In genomic region chr12:116427200-116427932, GRCh38 we compare ENCODE assay signal across 2 cellular contexts.
TF ChIP-seq lines count a peak whose summit lies in the region.

No MANE protein-coding gene starts in this region.

TF ChIP-seq in HCT116, 20 proteins besides CTCF, POLR2A, EP300 and RAD21 (continued from another document):
- TF ChIP-seq, protein P1, sequence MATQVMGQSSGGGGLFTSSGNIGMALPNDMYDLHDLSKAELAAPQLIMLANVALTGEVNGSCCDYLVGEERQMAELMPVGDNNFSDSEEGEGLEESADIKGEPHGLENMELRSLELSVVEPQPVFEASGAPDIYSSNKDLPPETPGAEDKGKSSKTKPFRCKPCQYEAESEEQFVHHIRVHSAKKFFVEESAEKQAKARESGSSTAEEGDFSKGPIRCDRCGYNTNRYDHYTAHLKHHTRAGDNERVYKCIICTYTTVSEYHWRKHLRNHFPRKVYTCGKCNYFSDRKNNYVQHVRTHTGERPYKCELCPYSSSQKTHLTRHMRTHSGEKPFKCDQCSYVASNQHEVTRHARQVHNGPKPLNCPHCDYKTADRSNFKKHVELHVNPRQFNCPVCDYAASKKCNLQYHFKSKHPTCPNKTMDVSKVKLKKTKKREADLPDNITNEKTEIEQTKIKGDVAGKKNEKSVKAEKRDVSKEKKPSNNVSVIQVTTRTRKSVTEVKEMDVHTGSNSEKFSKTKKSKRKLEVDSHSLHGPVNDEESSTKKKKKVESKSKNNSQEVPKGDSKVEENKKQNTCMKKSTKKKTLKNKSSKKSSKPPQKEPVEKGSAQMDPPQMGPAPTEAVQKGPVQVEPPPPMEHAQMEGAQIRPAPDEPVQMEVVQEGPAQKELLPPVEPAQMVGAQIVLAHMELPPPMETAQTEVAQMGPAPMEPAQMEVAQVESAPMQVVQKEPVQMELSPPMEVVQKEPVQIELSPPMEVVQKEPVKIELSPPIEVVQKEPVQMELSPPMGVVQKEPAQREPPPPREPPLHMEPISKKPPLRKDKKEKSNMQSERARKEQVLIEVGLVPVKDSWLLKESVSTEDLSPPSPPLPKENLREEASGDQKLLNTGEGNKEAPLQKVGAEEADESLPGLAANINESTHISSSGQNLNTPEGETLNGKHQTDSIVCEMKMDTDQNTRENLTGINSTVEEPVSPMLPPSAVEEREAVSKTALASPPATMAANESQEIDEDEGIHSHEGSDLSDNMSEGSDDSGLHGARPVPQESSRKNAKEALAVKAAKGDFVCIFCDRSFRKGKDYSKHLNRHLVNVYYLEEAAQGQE (IDR thresholded peaks at IDR 0.05; ENCODE audit: low read depth), result no peak
- no peak for TF ChIP-seq SRF (IDR thresholded peaks at IDR 0.05; ENCODE audit: low read depth)
- no peak for TF ChIP-seq POLR2AphosphoS5 (IDR thresholded peaks at IDR 0.05; ENCODE audit: low read depth, low read length)
- no peak for TF ChIP-seq EZH2 (IDR thresholded peaks at IDR 0.05)
- no peak for TF ChIP-seq CBX3 (IDR thresholded peaks at IDR 0.05; ENCODE audit: low read depth)
- no peak for TF ChIP-seq FOSL1 (IDR thresholded peaks at IDR 0.05; ENCODE audit: low read depth)
- TF ChIP-seq SP1 (IDR thresholded peaks at IDR 0.05; ENCODE audit: low read depth), result no peak
- no peak for TF ChIP-seq ZBTB33 (IDR thresholded peaks at IDR 0.05; ENCODE audit: extremely low read depth, insufficient replicate concordance, low read length)
- no peak for TF ChIP-seq SIN3A (IDR thresholded peaks at IDR 0.05; ENCODE audit: low read depth)
- TF ChIP-seq CEBPB (IDR thresholded peaks at IDR 0.05; ENCODE audit: low read depth), result no peak
- TF ChIP-seq, protein P2, sequence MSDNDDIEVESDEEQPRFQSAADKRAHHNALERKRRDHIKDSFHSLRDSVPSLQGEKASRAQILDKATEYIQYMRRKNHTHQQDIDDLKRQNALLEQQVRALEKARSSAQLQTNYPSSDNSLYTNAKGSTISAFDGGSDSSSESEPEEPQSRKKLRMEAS (IDR thresholded peaks at IDR 0.05), result no peak

TF ChIP-seq in WTC11, 78 proteins besides CTCF, POLR2A, EP300 and RAD21 (continued from another document):
- no peak for TF ChIP-seq ARID4B (CRISPR knock-in tag; IDR thresholded peaks at IDR 0.05; ENCODE audit: borderline replicate concordance)
- TF ChIP-seq IRF2 (CRISPR knock-in tag; IDR thresholded peaks at IDR 0.05; ENCODE audit: borderline replicate concordance, low read depth), result no peak
- TF ChIP-seq RORB (CRISPR knock-in tag; IDR thresholded peaks at IDR 0.05), result no peak
- no peak for TF ChIP-seq E2F1 (CRISPR knock-in tag; IDR thresholded peaks at IDR 0.05)
- TF ChIP-seq CREB1 (CRISPR knock-in tag; IDR thresholded peaks at IDR 0.05), result no peak
- no peak for TF ChIP-seq ERG (CRISPR knock-in tag; IDR thresholded peaks at IDR 0.05)
- TF ChIP-seq ETV6 (CRISPR knock-in tag; IDR thresholded peaks at IDR 0.05), result peak; percentile 43; the same call in 1 of the 2 replicates
- no peak for TF ChIP-seq SMAD4 (CRISPR knock-in tag; IDR thresholded peaks at IDR 0.05)
- TF ChIP-seq NFYB (CRISPR knock-in tag; conservative IDR thresholded peaks at IDR 0.05; ENCODE audit: low read depth), result no peak
- TF ChIP-seq, protein P2 (CRISPR knock-in tag; IDR thresholded peaks at IDR 0.05), result peak; percentile 49; the same call in 1 of the 2 replicates
- no peak for TF ChIP-seq TCF7 (CRISPR knock-in tag; IDR thresholded peaks at IDR 0.05; ENCODE audit: low read depth)
- no peak for TF ChIP-seq CDX4 (CRISPR knock-in tag; IDR thresholded peaks at IDR 0.05; ENCODE audit: borderline replicate concordance)
- no peak for TF ChIP-seq NFE2L1 (CRISPR knock-in tag; IDR thresholded peaks at IDR 0.05)
- TF ChIP-seq RELA (CRISPR knock-in tag; IDR thresholded peaks at IDR 0.05; ENCODE audit: borderline replicate concordance), result no peak
- no peak for TF ChIP-seq SP1 (CRISPR knock-in tag; conservative IDR thresholded peaks at IDR 0.05)
- no peak for TF ChIP-seq ZNF281 (CRISPR knock-in tag; IDR thresholded peaks at IDR 0.05)
- TF ChIP-seq JUN (CRISPR knock-in tag; IDR thresholded peaks at IDR 0.05), result no peak
- TF ChIP-seq ELF4 (CRISPR knock-in tag; IDR thresholded peaks at IDR 0.05; ENCODE audit: low read depth), result no peak
- no peak for TF ChIP-seq NR2C2 (CRISPR knock-in tag; IDR thresholded peaks at IDR 0.05)
- peak; percentile 44; the same call in 1 of the 2 replicates for TF ChIP-seq TEAD4 (CRISPR knock-in tag; IDR thresholded peaks at IDR 0.05)
